Comparison of ENCODE assay signal across 10 cellular contexts in genomic region chr22:47452184-47452583, GRCh38.
DNase-seq lines count a peak whose midpoint lies in the region; ATAC-seq and TF ChIP-seq lines count a peak whose summit lies in the region.
"Had no signal": no experiment of that assay in that cellular context is flagged by ENCODE, and none has a peak within 500 bp of the region (broad histone marks: within the 10 kb centered on the region; RNA-seq: fewer than 3 reads in every experiment).

No MANE protein-coding gene starts in this region.

- BruUV-seq in Caco-2 (replicated peaks; lab: Mats Ljungman, UMichigan) (no TSS peak), PC-9 (replicated peaks; lab: Mats Ljungman, UMichigan) (no TSS peak)

- H3F3A ChIP-seq in PC-9 (ENCODE audit: insufficient read depth, low read depth), result no peaks in the 10 kb centered on the region

- H3K27me3 ChIP-seq in Caco-2 (replicated peaks; ENCODE audit: control insufficient read depth, insufficient read depth, low read length) (no peaks in the 10 kb centered on the region), HAP-1 (ENCODE audit: low read depth) (no peaks in the 10 kb centered on the region), PC-9 (ENCODE audit: insufficient read depth, low read depth) (peaks cover 89% of the 10 kb centered on the region)
- H3K27me3 ChIP-seq: SJSA1 had no signal

- H3K36me3 ChIP-seq in Caco-2 (ENCODE audit: control insufficient read depth, insufficient read depth, low read length), result no peaks in the 10 kb centered on the region
- no peaks in the 10 kb centered on the region for H3K36me3 ChIP-seq in HAP-1 (replicated peaks)
- H3K36me3 ChIP-seq in PC-9 (ENCODE audit: low read depth), result no peaks in the 10 kb centered on the region
- H3K36me3 ChIP-seq: SJSA1 had no signal

- H3K27me3 Mint-ChIP-seq in Caco-2 (ENCODE audit: insufficient read depth, unreplicated experiment), result peaks cover 17% of the 10 kb centered on the region

- peak; percentile 38 to 50 for TF ChIP-seq CTCF in Caco-2 (IDR thresholded peaks at IDR 0.05; ENCODE audit: insufficient read depth in 1 of 2, low read depth in 1 of 2, low read length in 1 of 2, severe bottlenecking in 1 of 2, unreplicated experiment in 1 of 2)
- peak; percentile 75 for TF ChIP-seq CTCF in PC-9 (conservative IDR thresholded peaks at IDR 0.05)

- no peaks in the 10 kb centered on the region for H3K36me3 Mint-ChIP-seq in Caco-2 (ENCODE audit: insufficient read depth, unreplicated experiment)

- no peaks in the 10 kb centered on the region for H3K4me1 ChIP-seq in Caco-2
- no peaks in the 10 kb centered on the region for H3K4me1 ChIP-seq in HAP-1
- H3K4me1 ChIP-seq in PC-9 (replicated peaks; ENCODE audit: insufficient read depth), result no peaks in the 10 kb centered on the region
- H3K4me1 ChIP-seq: SJSA1 had no signal

- H3K4me3 ChIP-seq in Caco-2 (ENCODE audit: low read depth, low read length) (no peak overlapping the region), HAP-1 (no peak overlapping the region), PC-9 (no peak overlapping the region)
- H3K4me3 ChIP-seq: SJSA1 had no signal

- no peaks in the 10 kb centered on the region for H4K20me1 ChIP-seq in PC-9 (ENCODE audit: insufficient read depth)

- DNase-seq in Caco-2 (peak in 1 of 2 experiments; percentile 34), HAP-1 (ENCODE audit: low spot score in 2 of 2) (peak; percentile 17 to 60), PC-9 (no peak), left lobe of liver (ENCODE audit: low spot score) (no peak)
- DNase-seq in activated CD8-positive, alpha-beta memory T cell treated with anti-CD3 and anti-CD28 coated beads, Interleukin-2, amount 50 U/mL, for 48 hours, result no peak
- DNase-seq: retina had no signal

- H3K9me2 ChIP-seq in PC-9 (ENCODE audit: insufficient read depth), result no peaks in the 10 kb centered on the region

- H3K27ac Mint-ChIP-seq in Caco-2 (ENCODE audit: unreplicated experiment), result no peak overlapping the region

- in situ Hi-C loops in HAP-1 (cut with MboI; ENCODE audit: low sequenced_read_pairs), result no loop called here

- no peak overlapping the region for H2AFZ ChIP-seq in PC-9

- POLR2A ChIA-PET in Caco-2 (lab: Charles Lee), result no interaction called here
- POLR2A ChIA-PET in PC-9 (lab: Charles Lee; ENCODE audit: unreplicated experiment), result no interaction called here

- no peaks in the 10 kb centered on the region for H3K79me2 ChIP-seq in PC-9 (ENCODE audit: low read depth)

- CTCF ChIA-PET in Caco-2 (lab: Charles Lee), result no interaction called here
- CTCF ChIA-PET in PC-9 (lab: Charles Lee), result no interaction called here

- intact Hi-C loops in Caco-2 (cut with micrococcal nuclease; ENCODE audit: unreplicated experiment) (loop anchor here (5.0 kb wide), 1 partner anchor 385 kb away; no protein-coding TSS in a partner anchor), PC-9 (cut with micrococcal nuclease; ENCODE audit: unreplicated experiment) (no loop called here)

- peaks cover 13% of the 10 kb centered on the region for H3K9me3 Mint-ChIP-seq in Caco-2 (ENCODE audit: unreplicated experiment)

- H3K27ac ChIP-seq in PC-9, result no peak overlapping the region
- H3K27ac ChIP-seq: SJSA1 had no signal

- no peak overlapping the region for H3K4me3 Mint-ChIP-seq in Caco-2 (ENCODE audit: unreplicated experiment)

- no peaks in the 10 kb centered on the region for H3K9me3 ChIP-seq in Caco-2
- H3K9me3 ChIP-seq in HAP-1, result no peaks in the 10 kb centered on the region
- H3K9me3 ChIP-seq in PC-9 (ENCODE audit: insufficient read depth, low read depth), result no peaks in the 10 kb centered on the region; the same call in 1 of the 2 replicates
- H3K9me3 ChIP-seq: SJSA1 had no signal

- H3K4me2 ChIP-seq in PC-9, result no peak overlapping the region

- H3K4me1 Mint-ChIP-seq in Caco-2 (ENCODE audit: low read depth, unreplicated experiment), result no peaks in the 10 kb centered on the region

- ATAC-seq in left lobe of liver (peak; percentile 51), HG02678 (IDR thresholded peaks at IDR 0.05; ENCODE audit: unreplicated experiment) (no peak), HG02610 (IDR thresholded peaks at IDR 0.05; ENCODE audit: unreplicated experiment) (no peak), HG02870 (IDR thresholded peaks at IDR 0.05; ENCODE audit: unreplicated experiment) (no peak)

Comparison
In these comparisons a context has a peak if more than half of its experiments do, and no peak if none do; other contexts are left out.
1. DNase-seq: peak in HAP-1 (2 of 2); none in PC-9 (0 of 2), left lobe of liver (single experiment) and activated CD8-positive, alpha-beta memory T cell treated with anti-CD3 and anti-CD28 coated beads, Interleukin-2, amount 50 U/mL, for 48 hours (single experiment).